9 cellular contexts compared by ENCODE assay signal in the genomic region with DNA sequence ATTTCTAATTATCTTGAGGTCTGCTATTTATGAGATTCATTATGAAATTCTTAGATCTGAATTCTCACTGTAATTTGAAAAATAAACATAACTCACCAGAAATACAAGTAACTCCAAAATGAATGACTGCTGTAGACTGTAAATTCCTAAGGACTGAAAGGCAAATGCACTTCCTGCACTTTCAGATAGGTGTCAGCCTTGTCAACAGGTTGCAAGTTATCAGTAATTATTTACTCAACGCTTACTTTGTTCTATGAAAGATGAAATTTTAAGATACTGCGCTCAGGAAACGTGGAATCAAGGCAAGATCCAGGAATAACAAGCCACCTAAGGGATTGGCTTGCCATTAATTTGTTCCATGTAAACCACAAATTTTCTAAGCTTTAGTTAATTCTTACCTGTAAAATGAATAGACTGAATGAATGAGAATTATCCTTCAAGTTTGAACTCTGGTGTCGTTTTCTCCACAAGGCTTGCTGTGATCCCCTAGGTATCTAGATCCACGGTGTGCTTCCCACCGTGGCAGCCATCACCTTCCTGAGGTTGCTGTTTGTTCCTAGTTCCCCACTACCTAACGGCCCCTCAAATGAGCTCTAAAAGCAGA. TPM values are rescaled to one million over a fixed set of nuclear protein-coding genes. Genes with fewer than 3 reads are reported as not detected.
A peak's percentile ranks its signal among the peaks of the same experiment; 100 is the strongest.
DNase-seq lines count a peak whose midpoint lies in the region; ATAC-seq and TF ChIP-seq lines count a peak whose summit lies in the region.
"Had no signal": no experiment of that assay in that cellular context is flagged by ENCODE, and none has a peak within 500 bp of the region (broad histone marks: within the 10 kb centered on the region; RNA-seq: fewer than 3 reads in every experiment).

No MANE protein-coding gene starts in this region.

- no peak overlapping the region for H3K4me3 ChIP-seq in HCT116 (replicated peaks in 1 of 2; ENCODE audit: low read depth in 1 of 2, low read length in 2 of 2)
- H3K4me3 ChIP-seq in mammary epithelial cell (replicated peaks in 1 of 3; ENCODE audit: insufficient read depth in 1 of 3, low read depth in 2 of 3, low read length in 3 of 3), result no peak overlapping the region
- no peak overlapping the region for H3K4me3 ChIP-seq in lower lobe of right lung

- H3K27me3 Mint-ChIP-seq in activated CD4-positive, alpha-beta T cell treated with anti-CD3 and anti-CD28 coated beads for 36 hours, result no peaks in the 10 kb centered on the region
- H3K27me3 Mint-ChIP-seq: activated naive CD4-positive, alpha-beta T cell treated with anti-CD3 and anti-CD28 coated beads, Interleukin-2, amount 50 U/mL, for 24 hours had no signal

- no peaks in the 10 kb centered on the region for H3K9me3 Mint-ChIP-seq in activated CD4-positive, alpha-beta T cell treated with anti-CD3 and anti-CD28 coated beads for 36 hours (ENCODE audit: low read depth)
- H3K9me3 Mint-ChIP-seq: activated naive CD4-positive, alpha-beta T cell treated with anti-CD3 and anti-CD28 coated beads, Interleukin-2, amount 50 U/mL, for 24 hours had no signal

- H3K9me2 ChIP-seq in HCT116 (ENCODE audit: insufficient read depth), result no peaks in the 10 kb centered on the region

- in situ Hi-C loops in mammary epithelial cell (cut with MboI; ENCODE audit: low sequenced_read_pairs in 2 of 2), result no loop called here

- TF ChIP-seq CTCF in HCT116 (IDR thresholded peaks at IDR 0.05 in 2 of 3, conservative IDR thresholded peaks at IDR 0.05 in 1 of 3; ENCODE audit: borderline replicate concordance in 1 of 3, insufficient read depth in 1 of 3, low read depth in 2 of 3, low read length in 2 of 3) (peak; percentile 85 to 100 (median 94); a peak in 5 of 6 replicates), mammary epithelial cell (conservative IDR thresholded peaks at IDR 0.05 in 1 of 2, IDR thresholded peaks at IDR 0.05 in 1 of 2; ENCODE audit: extremely low read depth in 1 of 2, insufficient read depth in 1 of 2, low read depth in 1 of 2, low read length in 2 of 2) (peak; percentile 90 to 98), lower lobe of right lung (IDR thresholded peaks at IDR 0.05) (peak; percentile 84)

- CTCF ChIA-PET in activated CD4-positive, alpha-beta T cell treated with anti-CD3 and anti-CD28 coated beads for 36 hours (lab: Charles Lee), result interaction anchor here (0.6 to 1.2 kb wide), 5 partner anchors 12 to 991 kb away, joined by 3 to 5 read pairs (median 3); no protein-coding TSS in a partner anchor
- CTCF ChIA-PET in HCT116 (lab: Charles Lee) (interaction anchor here (1.1 to 2.5 kb wide), 6 partner anchors 11 to 114 kb away, joined by 4 to 18 read pairs (median 8); no protein-coding TSS in a partner anchor), mammary epithelial cell (lab: Charles Lee; ENCODE audit: low non-redundant PET) (no interaction called here)

- no peak overlapping the region for H3K4me2 ChIP-seq in HCT116 (ENCODE audit: low read length)
- no peak overlapping the region for H3K4me2 ChIP-seq in mammary epithelial cell (ENCODE audit: insufficient read depth, low read depth, low read length)

- 38% methylated on average over 7 of the region's 7 CpGs for WGBS in mammary epithelial cell (ENCODE audit: low coverage, missing lambda C conversion rate)

- no peak for ATAC-seq in activated CD4-positive, alpha-beta T cell treated with anti-CD3 and anti-CD28 coated beads for 36 hours
- ATAC-seq in HCT116 (peak; percentile 87), lower lobe of right lung (peak in 1 of 2 donors; percentile 62), GM19397 (IDR thresholded peaks at IDR 0.05; ENCODE audit: unreplicated experiment) (no peak)

- dilution Hi-C loops in mammary epithelial cell (cut with HindIII; ENCODE audit: low sequenced_read_pairs), result no loop called here

- no peak for TF ChIP-seq POLR2A in HCT116 (IDR thresholded peaks at IDR 0.05; ENCODE audit: borderline replicate concordance, extremely low read depth, insufficient read depth, insufficient read length)

- H3K9ac ChIP-seq in HCT116 (ENCODE audit: low read length), result no peak overlapping the region
- no peak overlapping the region for H3K9ac ChIP-seq in mammary epithelial cell (ENCODE audit: insufficient read depth, low read length)

- H3K4me1 ChIP-seq in HCT116 (ENCODE audit: control insufficient read depth in 1 of 2, insufficient read depth in 2 of 2, low read length in 2 of 2) (no peaks in the 10 kb centered on the region), mammary epithelial cell (ENCODE audit: insufficient read depth, low read length) (peaks cover 16% of the 10 kb centered on the region), lower lobe of right lung (no peaks in the 10 kb centered on the region)

- H3K79me2 ChIP-seq in HCT116 (ENCODE audit: insufficient read depth, low read length) (no peaks in the 10 kb centered on the region), mammary epithelial cell (ENCODE audit: insufficient read depth, low read length) (peaks cover 11% of the 10 kb centered on the region)

- BruUV-seq in HCT116 (replicated peaks; lab: Mats Ljungman, UMichigan) (no TSS peak), mammary epithelial cell (replicated peaks; lab: Mats Ljungman, UMichigan) (no TSS peak)

- H3K4me3 Mint-ChIP-seq in activated CD4-positive, alpha-beta T cell treated with anti-CD3 and anti-CD28 coated beads for 36 hours, result no peak overlapping the region
- H3K4me3 Mint-ChIP-seq: activated naive CD4-positive, alpha-beta T cell treated with anti-CD3 and anti-CD28 coated beads, Interleukin-2, amount 50 U/mL, for 24 hours had no signal

- no peaks in the 10 kb centered on the region for H3K4me1 Mint-ChIP-seq in activated CD4-positive, alpha-beta T cell treated with anti-CD3 and anti-CD28 coated beads for 36 hours
- H3K4me1 Mint-ChIP-seq: activated naive CD4-positive, alpha-beta T cell treated with anti-CD3 and anti-CD28 coated beads, Interleukin-2, amount 50 U/mL, for 24 hours had no signal

- no peaks in the 10 kb centered on the region for H3K36me3 Mint-ChIP-seq in activated CD4-positive, alpha-beta T cell treated with anti-CD3 and anti-CD28 coated beads for 36 hours (ENCODE audit: low read depth)
- H3K36me3 Mint-ChIP-seq: activated naive CD4-positive, alpha-beta T cell treated with anti-CD3 and anti-CD28 coated beads, Interleukin-2, amount 50 U/mL, for 24 hours had no signal

- peak; percentile 10 for DNase-seq in activated CD4-positive, alpha-beta T cell treated with anti-CD3 and anti-CD28 coated beads for 36 hours
- no peak for DNase-seq in activated CD4-positive, alpha-beta T cell treated with anti-CD3 and anti-CD28 coated beads for 1 hour
- DNase-seq in HCT116 (ENCODE audit: low read depth, low spot score) (peak; percentile 59), NCI-H748 (lab: John Stamatoyannopoulos, UW; ENCODE audit: unreplicated experiment) (peak; percentile 55), mammary epithelial cell (peak; percentile 48), lower lobe of right lung (no peak), NCI-H187 (lab: John Stamatoyannopoulos, UW) (no peak)

- RAD21 ChIA-PET in HCT116 (lab: Charles Lee; ENCODE audit: low non-redundant PET in 1 of 2, low total read pairs in 2 of 2, uncharacterized antibody in 2 of 2, unreplicated experiment in 2 of 2), result interaction anchor here in 1 of 2 experiments (1.4 kb wide), 1 partner anchor 66 kb away, joined by 3 read pairs; no protein-coding TSS in a partner anchor

- POLR2A ChIA-PET in activated CD4-positive, alpha-beta T cell treated with anti-CD3 and anti-CD28 coated beads for 36 hours (lab: Charles Lee), result no interaction called here
- POLR2A ChIA-PET in HCT116 (lab: Charles Lee), result no interaction called here

- H4K20me1 ChIP-seq in HCT116 (ENCODE audit: insufficient read depth) (no peaks in the 10 kb centered on the region), mammary epithelial cell (ENCODE audit: insufficient read depth, low read length) (no peaks in the 10 kb centered on the region)

- H3K36me3 ChIP-seq in HCT116 (ENCODE audit: control insufficient read depth in 1 of 2, insufficient read depth in 2 of 2, low read length in 2 of 2), result peaks cover 0 to 9% of the 10 kb centered on the region in 2 experiments; a peak in 3 of 4 replicates
- H3K36me3 ChIP-seq in mammary epithelial cell (ENCODE audit: insufficient read depth, low read length), result peaks cover 4% of the 10 kb centered on the region
- peaks cover 26% of the 10 kb centered on the region for H3K36me3 ChIP-seq in lower lobe of right lung

- H2AFZ ChIP-seq in HCT116 (ENCODE audit: low read depth, low read length, poor library complexity, severe bottlenecking), result no peak overlapping the region
- no peak overlapping the region for H2AFZ ChIP-seq in mammary epithelial cell (ENCODE audit: low read depth, low read length)

- H3K9me3 ChIP-seq in HCT116 (ENCODE audit: control insufficient read depth in 1 of 2, insufficient read depth in 1 of 2, low read depth in 1 of 2, low read length in 2 of 2) (no peaks in the 10 kb centered on the region), mammary epithelial cell (replicated peaks; ENCODE audit: insufficient read depth, low read length) (no peaks in the 10 kb centered on the region), lower lobe of right lung (no peaks in the 10 kb centered on the region)

- no peak overlapping the region for H3K27ac ChIP-seq in HCT116 (ENCODE audit: low read depth, low read length)
- no peak overlapping the region for H3K27ac ChIP-seq in mammary epithelial cell (ENCODE audit: insufficient read depth, low read depth, low read length)
- no peak overlapping the region for H3K27ac ChIP-seq in lower lobe of right lung

- peak; percentile 97 for TF ChIP-seq RAD21 in HCT116 (IDR thresholded peaks at IDR 0.05; ENCODE audit: low read depth)

- intact Hi-C loops in activated CD4-positive, alpha-beta T cell treated with anti-CD3 and anti-CD28 coated beads for 36 hours (cut with DNase I, micrococcal nuclease), result no loop called here
- intact Hi-C loops in HCT116 (cut with micrococcal nuclease) (loop anchor here (1.0 to 10.0 kb wide), 6 partner anchors 64 to 730 kb away; no protein-coding TSS in a partner anchor), mammary epithelial cell (cut with micrococcal nuclease) (loop anchor here (1.0 to 5.0 kb wide), 6 partner anchors 66 to 636 kb away; no protein-coding TSS in a partner anchor), lower lobe of right lung (cut with DNase I) (no loop called here)

- no peak overlapping the region for H3K27ac Mint-ChIP-seq in activated CD4-positive, alpha-beta T cell treated with anti-CD3 and anti-CD28 coated beads for 36 hours
- H3K27ac Mint-ChIP-seq: activated naive CD4-positive, alpha-beta T cell treated with anti-CD3 and anti-CD28 coated beads, Interleukin-2, amount 50 U/mL, for 24 hours had no signal

- H3K27me3 ChIP-seq in HCT116 (ENCODE audit: insufficient read depth, low read length) (no peaks in the 10 kb centered on the region), mammary epithelial cell (ENCODE audit: insufficient read depth, low read length) (no peaks in the 10 kb centered on the region), lower lobe of right lung (ENCODE audit: low read depth) (no peaks in the 10 kb centered on the region)

RNA-seq across cellular contexts. Expression of gene DHX32, which starts 12.6 kb away (rescaled TPM):
- total RNA-seq in activated CD4-positive, alpha-beta T cell treated with anti-CD3 and anti-CD28 coated beads for 36 hours, result 10 to 100 TPM; 19.4 to 23.5 TPM
- total RNA-seq in HCT116 (2021; ENCODE audit: unreplicated experiment) (50.9 TPM), mammary epithelial cell (10 to 100 TPM; 46.4 to 53.7 TPM), lower lobe of right lung (31.9 TPM)
- polyA plus RNA-seq in HCT116 (2012), result 29.6 and 34.1 TPM in 2 replicates
- polyA plus RNA-seq in mammary epithelial cell, result 31.8 TPM
- 45.5 TPM for polyA minus RNA-seq in mammary epithelial cell

RNA-seq across cellular contexts. Expression of gene FANK1, which starts 27.9 kb away (rescaled TPM):
- total RNA-seq in activated CD4-positive, alpha-beta T cell treated with anti-CD3 and anti-CD28 coated beads for 36 hours, result 1 to 10 TPM in 1 of 2 experiments, under 1 TPM in 1; 0.42 to 1.0 TPM
- total RNA-seq in HCT116 (2021; ENCODE audit: unreplicated experiment) (5.4 TPM), mammary epithelial cell (1 to 10 TPM; 3.4 to 6.2 TPM), lower lobe of right lung (11.5 TPM)
- polyA plus RNA-seq in HCT116 (2012), result 4.8 and 6.7 TPM in 2 replicates
- polyA plus RNA-seq in mammary epithelial cell, result 3.1 TPM
- polyA minus RNA-seq in mammary epithelial cell, result not detected

RNA-seq across cellular contexts. Expression of gene BCCIP, which starts 45.1 kb away (rescaled TPM):
- 100 to 1,000 TPM; 106 to 115 TPM for total RNA-seq in activated CD4-positive, alpha-beta T cell treated with anti-CD3 and anti-CD28 coated beads for 36 hours
- total RNA-seq in HCT116 (2021; ENCODE audit: unreplicated experiment) (159 TPM), mammary epithelial cell (10 to 100 TPM; 21.2 to 74.4 TPM), lower lobe of right lung (39.8 TPM)
- 58.1 and 72.5 TPM in 2 replicates for polyA plus RNA-seq in HCT116 (2012)
- 44.1 TPM for polyA plus RNA-seq in mammary epithelial cell
- 21.2 TPM for polyA minus RNA-seq in mammary epithelial cell

RNA-seq across cellular contexts. Expression of gene UROS, which starts 45.4 kb away (rescaled TPM):
- 10 to 100 TPM; 37.3 to 39.6 TPM for total RNA-seq in activated CD4-positive, alpha-beta T cell treated with anti-CD3 and anti-CD28 coated beads for 36 hours
- total RNA-seq in HCT116 (2021; ENCODE audit: unreplicated experiment) (63.9 TPM), mammary epithelial cell (10 to 100 TPM; 55.8 to 63.7 TPM), lower lobe of right lung (27.0 TPM)
- polyA plus RNA-seq in HCT116 (2012), result 25.4 and 31.1 TPM in 2 replicates
- polyA plus RNA-seq in mammary epithelial cell, result 42.7 TPM
- 24.8 TPM for polyA minus RNA-seq in mammary epithelial cell

Comparison
In these comparisons a context has a peak if more than half of its experiments do, and no peak if none do; other contexts are left out.
1. DNase-seq: peak in activated CD4-positive, alpha-beta T cell treated with anti-CD3 and anti-CD28 coated beads for 36 hours (single experiment), HCT116 (single experiment), NCI-H748 (single experiment) and mammary epithelial cell (single experiment); none in activated CD4-positive, alpha-beta T cell treated with anti-CD3 and anti-CD28 coated beads for 1 hour (single experiment), lower lobe of right lung (single experiment) and NCI-H187 (0 of 2).
2. intact Hi-C loops: an anchor here in HCT116 (1.0 to 10.0 kb wide) and mammary epithelial cell (1.0 to 5.0 kb wide); none called in activated CD4-positive, alpha-beta T cell treated with anti-CD3 and anti-CD28 coated beads for 36 hours and lower lobe of right lung.
3. Peak in every context shown above with its lines, with median percentiles within 50 percentile points of each other: CTCF ChIP-seq.